33 cellular contexts compared by ENCODE assay signal in genomic region chr3:22819209-22819608, GRCh38.
DNase-seq lines count a peak whose midpoint lies in the region; ATAC-seq and TF ChIP-seq lines count a peak whose summit lies in the region.
"Had no signal": no experiment of that assay in that cellular context is flagged by ENCODE, and none has a peak within 500 bp of the region (broad histone marks: within the 10 kb centered on the region; RNA-seq: fewer than 3 reads in every experiment).

No MANE protein-coding gene starts in this region.

- H3K27ac ChIP-seq in HEK293 (ENCODE audit: extremely low read depth, low read depth, low read length): no peak overlapping the region
- H3K27ac ChIP-seq: 22Rv1; A549; BLaER1; BLaER1 treated with 17β-estradiol and CSF1 and Interleukin-3, amounts not matched to agents 10 nM and 100 nM; C4-2B had no signal

- no peaks in the 10 kb centered on the region for H3K27me3 Mint-ChIP-seq in stimulated activated naive CD8-positive, alpha-beta T cell treated with anti-CD3 and anti-CD28 coated beads, Interleukin-15, amount 100 ng/mL, for 72 hours
- no peaks in the 10 kb centered on the region for H3K27me3 Mint-ChIP-seq in stimulated activated memory B cell treated with anti-CD40 and anti-IgM and Interleukin-4, amounts not matched to agents 10 μg/mL and 1 μg/mL and 100 μg/mL, for 72 hours
- H3K27me3 Mint-ChIP-seq: CD4-positive, alpha-beta memory T cell; CD4-positive, alpha-beta T cell; CD4-positive, CD25-positive, alpha-beta regulatory T cell; CD8-positive, alpha-beta memory T cell had no signal

- no peak overlapping the region for H3K27ac Mint-ChIP-seq in stimulated activated naive CD8-positive, alpha-beta T cell treated with anti-CD3 and anti-CD28 coated beads, Interleukin-15, amount 100 ng/mL, for 72 hours
- no peak overlapping the region for H3K27ac Mint-ChIP-seq in stimulated activated memory B cell treated with anti-CD40 and anti-IgM and Interleukin-4, amounts not matched to agents 10 μg/mL and 1 μg/mL and 100 μg/mL, for 72 hours
- H3K27ac Mint-ChIP-seq: B cell; CD14-positive monocyte; CD4-positive, alpha-beta memory T cell; CD4-positive, alpha-beta T cell; CD4-positive, CD25-positive, alpha-beta regulatory T cell; CD8-positive, alpha-beta T cell had no signal

- ATAC-seq in stimulated activated naive CD8-positive, alpha-beta T cell treated with anti-CD3 and anti-CD28 coated beads, Interleukin-15, amount 100 ng/mL, for 72 hours: peak; percentile 33
- no peak for ATAC-seq in stimulated activated naive CD8-positive, alpha-beta T cell treated with anti-CD3 and anti-CD28 coated beads, Interleukin-15, Interleukin-2, amounts not matched to agents 100 U/mL and 50 U/mL, for 24 hours
- peak; percentile 31 for ATAC-seq in stimulated activated memory B cell treated with anti-CD40 and anti-IgM and Interleukin-4, amounts not matched to agents 10 μg/mL and 1 μg/mL and 100 μg/mL, for 72 hours
- ATAC-seq: A549; CD8-positive, alpha-beta T cell had no signal

- no peak for TF ChIP-seq CTCF in HEK293 (tag by site-specific recombination; IDR thresholded peaks at IDR 0.05)

- CTCF ChIA-PET in HEK293 (lab: Yijun Ruan, JAX): no interaction called here

- DNase-seq in stimulated activated naive CD8-positive, alpha-beta T cell treated with anti-CD3 and anti-CD28 coated beads, Interleukin-15, amount 100 ng/mL, for 72 hours: no peak
- no peak for DNase-seq in stimulated activated naive CD8-positive, alpha-beta T cell treated with anti-CD3 and anti-CD28 coated beads, Interleukin-15, Interleukin-2, amounts not matched to agents 100 U/mL and 50 U/mL, for 24 hours
- no peak for DNase-seq in DMS153 treated with DMSO at 0.1 percent for 48 hours (lab: John Stamatoyannopoulos, UW; ENCODE audit: unreplicated experiment)
- no peak for DNase-seq in Kasumi-1 (lab: John Stamatoyannopoulos, UW)
- DNase-seq: 8988T; ACHN; AML-193; BE2C; C1 segment of cervical spinal cord; Caco-2; Calu3; CD4-positive, alpha-beta memory T cell; CD4-positive, alpha-beta T cell; CD4-positive, CD25-positive, alpha-beta regulatory T cell; CD8-positive, alpha-beta memory T cell; CD8-positive, alpha-beta T cell; COR-L47; DMS 273 treated with DMSO at 0.1 percent for 48 hours; DMS153; DMS53; DMS79; DMS79 treated with DMSO at 0.1 percent for 48 hours; DND-41; EL had no signal

- POLR2A ChIA-PET in HEK293 (lab: Yijun Ruan, JAX): no interaction called here

- no peaks in the 10 kb centered on the region for H3K9me3 ChIP-seq in HEK293 (ENCODE audit: control insufficient read depth, insufficient read depth, low read depth, low read length)
- H3K9me3 ChIP-seq: A549, BE2C, Caco-2 had no signal

- peaks cover 0 to 5% of the 10 kb centered on the region in 2 donors for H3K9me3 Mint-ChIP-seq in stimulated activated naive CD8-positive, alpha-beta T cell treated with anti-CD3 and anti-CD28 coated beads, Interleukin-15, amount 100 ng/mL, for 72 hours
- peaks cover 6% of the 10 kb centered on the region for H3K9me3 Mint-ChIP-seq in stimulated activated memory B cell treated with anti-CD40 and anti-IgM and Interleukin-4, amounts not matched to agents 10 μg/mL and 1 μg/mL and 100 μg/mL, for 72 hours
- H3K9me3 Mint-ChIP-seq: CD8-positive, alpha-beta T cell had no signal

- no peaks in the 10 kb centered on the region for H3K36me3 ChIP-seq in HEK293 (ENCODE audit: control insufficient read depth in 2 of 2, insufficient read depth in 1 of 2, low read length in 2 of 2)
- H3K36me3 ChIP-seq: BE2C; BLaER1; BLaER1 treated with 17β-estradiol and CSF1 and Interleukin-3, amounts not matched to agents 10 nM and 100 nM had no signal

- no peak overlapping the region for H3K4me3 ChIP-seq in HEK293 (ENCODE audit: low read depth, low read length)
- H3K4me3 ChIP-seq: A549; BLaER1; BLaER1 treated with 17β-estradiol and CSF1 and Interleukin-3, amounts not matched to agents 10 nM and 100 nM had no signal

- H3K4me3 Mint-ChIP-seq in stimulated activated naive CD8-positive, alpha-beta T cell treated with anti-CD3 and anti-CD28 coated beads, Interleukin-15, amount 100 ng/mL, for 72 hours: no peak overlapping the region
- H3K4me3 Mint-ChIP-seq in stimulated activated memory B cell treated with anti-CD40 and anti-IgM and Interleukin-4, amounts not matched to agents 10 μg/mL and 1 μg/mL and 100 μg/mL, for 72 hours: no peak overlapping the region
- H3K4me3 Mint-ChIP-seq: B cell; CD14-positive monocyte; CD4-positive, alpha-beta memory T cell; CD4-positive, alpha-beta T cell; CD4-positive, CD25-positive, alpha-beta regulatory T cell; CD8-positive, alpha-beta memory T cell; CD8-positive, alpha-beta T cell had no signal

- H3K4me1 Mint-ChIP-seq in stimulated activated naive CD8-positive, alpha-beta T cell treated with anti-CD3 and anti-CD28 coated beads, Interleukin-15, amount 100 ng/mL, for 72 hours: no peaks in the 10 kb centered on the region
- no peaks in the 10 kb centered on the region for H3K4me1 Mint-ChIP-seq in stimulated activated memory B cell treated with anti-CD40 and anti-IgM and Interleukin-4, amounts not matched to agents 10 μg/mL and 1 μg/mL and 100 μg/mL, for 72 hours
- H3K4me1 Mint-ChIP-seq: B cell; CD14-positive monocyte; CD4-positive, alpha-beta memory T cell; CD4-positive, CD25-positive, alpha-beta regulatory T cell; CD8-positive, alpha-beta memory T cell had no signal

- H3K36me3 Mint-ChIP-seq in stimulated activated memory B cell treated with anti-CD40 and anti-IgM and Interleukin-4, amounts not matched to agents 10 μg/mL and 1 μg/mL and 100 μg/mL, for 72 hours: no peaks in the 10 kb centered on the region
- H3K36me3 Mint-ChIP-seq: CD14-positive monocyte; CD4-positive, alpha-beta memory T cell; CD4-positive, CD25-positive, alpha-beta regulatory T cell; CD8-positive, alpha-beta memory T cell; CD8-positive, alpha-beta T cell had no signal

- H3K4me1 ChIP-seq in HEK293 (ENCODE audit: control insufficient read depth, insufficient read depth, low read length): no peaks in the 10 kb centered on the region
- H3K4me1 ChIP-seq: A549; BE2C; BLaER1; BLaER1 treated with 17β-estradiol and CSF1 and Interleukin-3, amounts not matched to agents 10 nM and 100 nM; Caco-2 had no signal

TF ChIP-seq in HEK293, 187 proteins besides CTCF, POLR2A, EP300 and RAD21:
- TF ChIP-seq ZNF747 (tag by site-specific recombination; IDR thresholded peaks at IDR 0.05) (no peak), ZNF585B (tag by site-specific recombination; IDR thresholded peaks at IDR 0.05) (peak; percentile 82), HIC1 (tag by site-specific recombination; IDR thresholded peaks at IDR 0.05) (no peak)
